Comparison of ENCODE assay signal across 8 cellular contexts in the genomic region with DNA sequence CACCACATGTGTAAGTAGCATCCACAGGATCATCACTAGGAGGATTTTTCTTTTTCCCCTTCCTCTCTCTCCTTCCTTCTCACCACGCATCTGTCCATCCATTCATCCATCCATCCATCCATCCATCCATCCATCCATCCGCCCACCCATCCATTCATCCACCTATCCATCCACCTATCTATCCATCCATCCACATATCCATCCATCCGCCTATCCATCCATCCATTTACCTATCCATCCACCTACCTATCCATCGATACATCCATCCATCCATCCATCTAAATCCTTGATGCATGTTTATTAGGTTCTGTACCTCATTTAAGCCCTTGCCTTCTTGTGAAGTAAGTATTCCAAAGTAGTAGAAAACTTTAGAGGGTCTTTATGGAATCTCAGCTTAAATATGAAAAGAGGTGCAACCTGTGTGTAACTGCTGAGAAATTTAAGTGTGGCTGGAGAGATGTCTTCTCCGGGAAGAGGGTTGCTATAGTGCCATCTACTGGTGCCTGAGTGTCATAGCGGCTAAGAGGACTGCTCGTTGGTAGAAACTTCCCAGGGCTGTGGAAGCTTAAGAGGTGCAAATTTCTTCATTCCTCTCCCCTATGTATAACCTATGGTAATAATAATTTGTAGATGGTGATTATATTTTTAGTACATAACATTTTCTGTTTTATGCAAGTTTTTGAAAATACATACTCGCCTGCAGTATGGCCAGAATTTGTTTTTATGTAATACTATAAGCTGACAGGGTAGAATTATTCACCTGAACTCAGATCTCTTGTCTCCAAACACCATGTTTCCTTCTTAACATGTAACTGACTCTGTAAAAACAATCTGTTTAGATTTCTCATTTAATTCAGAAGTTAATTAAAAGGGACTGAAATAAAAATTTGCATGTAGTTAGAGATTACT. TPM values are rescaled to one million over a fixed set of nuclear protein-coding genes. Genes with fewer than 3 reads are reported as not detected.
A peak's percentile ranks its signal among the peaks of the same experiment; 100 is the strongest.
DNase-seq lines count a peak whose midpoint lies in the region; ATAC-seq and TF ChIP-seq lines count a peak whose summit lies in the region.

No MANE protein-coding gene starts in this region.

- ATAC-seq in left lung (peak; percentile 97), HG02571 (IDR thresholded peaks at IDR 0.05; ENCODE audit: unreplicated experiment) (no peak)
- peak; percentile 64 for ATAC-seq in stimulated activated naive B cell treated with anti-CD40 and anti-IgM and Interleukin-4, amounts not matched to agents 10 μg/mL and 1 μg/mL and 100 μg/mL, for 72 hours (replicated peaks)

- H3K36me3 Mint-ChIP-seq in stimulated activated naive B cell treated with anti-CD40 and anti-IgM and Interleukin-4, amounts not matched to agents 10 μg/mL and 1 μg/mL and 100 μg/mL, for 72 hours, result no peaks in the 10 kb centered on the region

- H3K4me3 Mint-ChIP-seq in stimulated activated naive B cell treated with anti-CD40 and anti-IgM and Interleukin-4, amounts not matched to agents 10 μg/mL and 1 μg/mL and 100 μg/mL, for 72 hours, result no peak overlapping the region

- H3K9me3 ChIP-seq in left lung, result no peaks in the 10 kb centered on the region

- H3K4me3 ChIP-seq in GM06990 (replicated peaks; ENCODE audit: low read depth, low read length) (no peak overlapping the region), left lung (no peak overlapping the region)

- TF ChIP-seq CTCF in 22Rv1 (IDR thresholded peaks at IDR 0.05) (peak; percentile 99), GM06990 (IDR thresholded peaks at IDR 0.05; ENCODE audit: insufficient read depth, low read length, poor library complexity, severe bottlenecking) (peak; percentile 92), left lung (IDR thresholded peaks at IDR 0.05) (peak; percentile 88 to 89)

- peaks cover 28 to 38% of the 10 kb centered on the region in 2 donors for H3K27me3 Mint-ChIP-seq in stimulated activated naive B cell treated with anti-CD40 and anti-IgM and Interleukin-4, amounts not matched to agents 10 μg/mL and 1 μg/mL and 100 μg/mL, for 72 hours

- H3K27ac Mint-ChIP-seq in stimulated activated naive B cell treated with anti-CD40 and anti-IgM and Interleukin-4, amounts not matched to agents 10 μg/mL and 1 μg/mL and 100 μg/mL, for 72 hours, result no peak overlapping the region

- intact Hi-C loops in left lung (cut with DNase I), result no loop called here

- H3K27me3 ChIP-seq in GM06990 (replicated peaks; ENCODE audit: control insufficient read depth, insufficient read depth, low read length), result no peaks in the 10 kb centered on the region
- peaks cover 0 to 16% of the 10 kb centered on the region in 2 donors for H3K27me3 ChIP-seq in left lung

- no peak for DNase-seq in GM06990 (ENCODE audit: extremely low read depth, insufficient read length)
- peak; percentile 43 to 83 (median 80) for DNase-seq in NCI-H1417 (lab: John Stamatoyannopoulos, UW)
- DNase-seq in T follicular helper cell (ENCODE audit: low read depth), result peak; percentile 13
- DNase-seq in cerebellar cortex (ENCODE audit: low spot score), result peak; percentile 64
- DNase-seq in left lung, result no peak
- DNase-seq in stimulated activated naive B cell treated with anti-CD40 and anti-IgM and Interleukin-4, amounts not matched to agents 10 μg/mL and 1 μg/mL and 100 μg/mL, for 72 hours, result peak; percentile 15

- H3K36me3 ChIP-seq in GM06990 (ENCODE audit: control insufficient read depth, insufficient read depth, low read length), result no peaks in the 10 kb centered on the region
- no peaks in the 10 kb centered on the region for H3K36me3 ChIP-seq in left lung

- H3K4me1 ChIP-seq in left lung, result no peaks in the 10 kb centered on the region

- H3K9me3 Mint-ChIP-seq in stimulated activated naive B cell treated with anti-CD40 and anti-IgM and Interleukin-4, amounts not matched to agents 10 μg/mL and 1 μg/mL and 100 μg/mL, for 72 hours, result no peaks in the 10 kb centered on the region

- H3K27ac ChIP-seq in 22Rv1 (no peak overlapping the region), left lung (no peak overlapping the region)

- no peaks in the 10 kb centered on the region for H3K4me1 Mint-ChIP-seq in stimulated activated naive B cell treated with anti-CD40 and anti-IgM and Interleukin-4, amounts not matched to agents 10 μg/mL and 1 μg/mL and 100 μg/mL, for 72 hours

RNA-seq across cellular contexts. Expression of a gene that starts 46.0 kb away (rescaled TPM):
- under 1 TPM; 0.20 to 0.31 TPM for total RNA-seq in left lung

Comparison
In these comparisons a context has a peak if more than half of its experiments do, and no peak if none do; other contexts are left out.
1. DNase-seq: peak in NCI-H1417 (3 of 3), T follicular helper cell (single experiment), cerebellar cortex (single experiment) and stimulated activated naive B cell treated with anti-CD40 and anti-IgM and Interleukin-4, amounts not matched to agents 10 μg/mL and 1 μg/mL and 100 μg/mL, for 72 hours (single experiment); none in GM06990 (single experiment) and left lung (0 of 2).
2. Peak in every context shown above with its lines, with median percentiles within 50 percentile points of each other: CTCF ChIP-seq.